In genomic region chr19:3096902-3097326, GRCh38 we compare ENCODE assay signal across 1 cellular context.
TF ChIP-seq lines count a peak whose summit lies in the region.

No MANE protein-coding gene starts in this region.

TF ChIP-seq in K562, 482 proteins besides CTCF, POLR2A, EP300 and RAD21:
- no peak for TF ChIP-seq ARNT (IDR thresholded peaks at IDR 0.05)
- TF ChIP-seq PBX2 (CRISPR knock-in tag; IDR thresholded peaks at IDR 0.05; ENCODE audit: low read depth): no peak
- TF ChIP-seq PBX2 (tag; conservative IDR thresholded peaks at IDR 0.05; ENCODE audit: low read depth): no peak
- TF ChIP-seq ZNF124 (CRISPR knock-in tag; IDR thresholded peaks at IDR 0.05): no peak
- TF ChIP-seq POLR2G (IDR thresholded peaks at IDR 0.05; ENCODE audit: low read depth, low read length): no peak
- no peak for TF ChIP-seq MEF2D (tag; conservative IDR thresholded peaks at IDR 0.05; ENCODE audit: low read depth)
- TF ChIP-seq RBFOX2 (IDR thresholded peaks at IDR 0.05; ENCODE audit: low read depth, low read length): peak; percentile 18; the same call in 1 of the 2 replicates
